ENCODE assay signal across 20 cellular contexts in genomic region chr20:39282619-39283092, GRCh38.
DNase-seq lines count a peak whose midpoint lies in the region; TF ChIP-seq lines count a peak whose summit lies in the region.
"Had no signal": no experiment of that assay in that cellular context is flagged by ENCODE, and none has a peak within 500 bp of the region (broad histone marks: within the 10 kb centered on the region; RNA-seq: fewer than 3 reads in every experiment).

No MANE protein-coding gene starts in this region.

- peak; percentile 3 for DNase-seq in NCI-H187 treated with DMSO at 0.1 percent for 48 hours (lab: John Stamatoyannopoulos, UW)
- DNase-seq in NCI-H187 (lab: John Stamatoyannopoulos, UW), result no peak
- peak; percentile 31 for DNase-seq in NCI-H2171 treated with DMSO at 0.1 percent for 48 hours (lab: John Stamatoyannopoulos, UW)
- DNase-seq in endodermal cell, result peak; percentile 89
- peak; percentile 32 for DNase-seq in retina
- no peak for DNase-seq in NOMO-1 treated with DMSO at 0.1 percent for 48 hours (lab: John Stamatoyannopoulos, UW; ENCODE audit: unreplicated experiment)
- DNase-seq in amniotic stem cell (lab: John Stamatoyannopoulos, UW), result no peak
- no peak for DNase-seq in GM10266 (ENCODE audit: extremely low spot score)
- DNase-seq: activated CD4-positive, alpha-beta T cell treated with anti-CD3 and anti-CD28 coated beads for 48 hours; activated CD8-positive, alpha-beta memory T cell treated with anti-CD3 and anti-CD28 coated beads, Interleukin-2, amount 50 U/mL, for 48 hours; aorta; DMS153; hippocampal formation; left cardiac atrium; midbrain; NCI-H1436 treated with DMSO at 0.1 percent for 48 hours; stomach had no signal

- H3K9ac ChIP-seq in endodermal cell (ENCODE audit: extremely low read depth, low read length, poor library complexity, severe bottlenecking), result no peak overlapping the region

- H3K4me3 Mint-ChIP-seq in endodermal cell, result no peak overlapping the region
- H3K4me3 Mint-ChIP-seq: neural crest cell had no signal

- H3K4me3 ChIP-seq in endodermal cell (ENCODE audit: low read length), result no peak overlapping the region
- H3K4me3 ChIP-seq: K562, right atrium auricular region, stomach had no signal

- H3K27ac Mint-ChIP-seq in endodermal cell, result no peak overlapping the region

- H3K27ac ChIP-seq in endodermal cell (ENCODE audit: low read depth, low read length), result no peak overlapping the region
- H3K27ac ChIP-seq: right atrium auricular region, stomach had no signal

- H3K9me3 Mint-ChIP-seq in endodermal cell, result peaks cover 10% of the 10 kb centered on the region

- H3K9me3 ChIP-seq in endodermal cell (ENCODE audit: control insufficient read depth, low read length), result peaks cover 6% of the 10 kb centered on the region
- H3K9me3 ChIP-seq: right atrium auricular region, stomach had no signal

- peaks cover 17% of the 10 kb centered on the region for H3K27me3 Mint-ChIP-seq in endodermal cell (ENCODE audit: insufficient read depth)

- no peaks in the 10 kb centered on the region for H3K36me3 Mint-ChIP-seq in endodermal cell (ENCODE audit: low read depth)

- H3K4me1 ChIP-seq in endodermal cell (ENCODE audit: control insufficient read depth, insufficient read depth, low read length), result no peaks in the 10 kb centered on the region
- H3K4me1 ChIP-seq: right atrium auricular region, stomach had no signal

- H3K36me3 ChIP-seq in endodermal cell (ENCODE audit: control insufficient read depth, insufficient read depth, low read length), result no peaks in the 10 kb centered on the region
- H3K36me3 ChIP-seq: right atrium auricular region, stomach had no signal

- H3K4me1 Mint-ChIP-seq in endodermal cell, result peaks cover 13% of the 10 kb centered on the region

- H3K27me3 ChIP-seq in endodermal cell (ENCODE audit: control insufficient read depth, insufficient read depth, low read length, poor library complexity, severe bottlenecking), result no peaks in the 10 kb centered on the region
- H3K27me3 ChIP-seq: right atrium auricular region had no signal

- WGBS in endodermal cell (ENCODE audit: insufficient coverage in 1 of 2, insufficient read length in 1 of 2), 2 experiments, result 27 to 40% methylated on average over 6 to 10 of the region's 10 CpGs

- TF ChIP-seq CTCF in endodermal cell (conservative IDR thresholded peaks at IDR 0.05) (no peak), GM10266 (IDR thresholded peaks at IDR 0.05; ENCODE audit: control insufficient read depth, insufficient read depth, low read depth, missing control alignments) (no peak)

Comparison
In these comparisons a context has a peak if more than half of its experiments do, and no peak if none do; other contexts are left out.
1. DNase-seq: peak in NCI-H187 treated with DMSO at 0.1 percent for 48 hours (single experiment), NCI-H2171 treated with DMSO at 0.1 percent for 48 hours (single experiment), endodermal cell (single experiment) and retina (single experiment); none in NCI-H187 (0 of 2), NOMO-1 treated with DMSO at 0.1 percent for 48 hours (single experiment), amniotic stem cell (single experiment) and GM10266 (single experiment).